Comparison of ENCODE assay signal across 8 cellular contexts in the genomic region with DNA sequence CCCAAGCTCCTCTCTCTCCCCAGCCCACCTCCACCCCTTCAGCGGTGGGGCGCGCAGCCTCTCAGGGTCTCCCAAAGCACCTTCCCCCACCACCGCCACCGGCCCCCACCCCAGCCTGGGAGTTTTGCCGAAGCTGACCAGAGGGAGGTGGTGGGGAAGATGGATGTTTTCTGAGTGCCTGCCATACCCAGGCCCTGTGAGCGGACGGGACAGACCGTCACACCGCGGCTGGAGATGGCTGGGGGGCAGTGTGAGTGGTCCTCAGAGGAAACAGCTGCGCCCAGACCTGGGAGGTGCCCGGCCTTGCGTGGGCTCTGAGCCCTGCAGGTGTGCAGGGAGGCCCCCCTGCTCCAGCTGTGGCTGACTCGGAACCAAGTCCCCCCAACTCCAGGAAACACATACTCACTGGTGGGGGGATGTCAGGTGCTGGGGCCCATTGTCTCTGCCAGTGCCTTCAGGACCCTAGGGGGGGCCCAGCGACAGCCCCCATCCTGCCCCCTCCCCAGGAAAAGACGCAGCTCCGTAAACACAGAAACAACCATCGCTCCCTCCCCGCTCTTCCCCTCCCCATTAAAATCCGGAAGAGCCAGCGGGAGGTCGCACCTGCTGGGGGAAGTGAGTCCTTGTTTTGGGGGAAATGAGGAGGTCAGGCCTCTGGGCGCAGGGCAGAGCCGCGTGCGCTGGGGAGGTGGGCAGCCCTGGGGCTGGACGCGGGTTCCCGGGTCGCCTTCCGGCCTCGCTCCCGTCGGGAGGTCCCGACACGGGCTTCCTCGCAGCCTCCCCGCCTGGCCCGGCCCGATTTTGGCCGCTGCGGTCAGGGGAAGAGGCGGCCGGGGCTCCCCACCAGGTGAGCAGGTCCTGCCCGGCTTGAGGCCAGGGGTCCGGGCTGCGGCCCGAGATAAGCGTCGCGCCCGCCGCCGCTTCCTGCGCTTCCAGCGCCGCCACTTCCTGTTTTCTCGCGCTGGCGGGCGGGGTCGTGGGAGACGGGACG. TPM values are rescaled to one million over a fixed set of nuclear protein-coding genes. Genes with fewer than 3 reads are reported as not detected.
DNase-seq lines count a peak whose midpoint lies in the region; TF ChIP-seq lines count a peak whose summit lies in the region.

No MANE protein-coding gene starts in this region.

- H3K36me3 ChIP-seq in DOHH2 (ENCODE audit: control insufficient read depth, low read length) = no peaks in the 10 kb centered on the region
- no peaks in the 10 kb centered on the region for H3K36me3 ChIP-seq in osteoblast (ENCODE audit: insufficient read depth, low read length)

- H3K4me3 ChIP-seq in DOHH2 (ENCODE audit: low read length) (peak overlapping the region; percentile 74), LNCaP clone FGC (ENCODE audit: low read depth, low read length) (0 out of 2 replicates have a peak overlapping the region, but pooled peaks have one; percentile 2), coronary artery (peak overlapping the region; percentile 68), osteoblast (ENCODE audit: insufficient read depth, low read length) (peak overlapping the region; percentile 53)

- peaks cover 19% of the 10 kb centered on the region for H3F3A ChIP-seq in DOHH2 (ENCODE audit: control insufficient read depth, insufficient read depth)

- H4K20me1 ChIP-seq in DOHH2 (ENCODE audit: control insufficient read depth, insufficient read depth, low read depth, low read length) = no peaks in the 10 kb centered on the region
- no peaks in the 10 kb centered on the region for H4K20me1 ChIP-seq in osteoblast (ENCODE audit: insufficient read depth, low read length)

- H3K4me2 ChIP-seq in DOHH2 (ENCODE audit: low read length) = peak overlapping the region; percentile 85
- peak overlapping the region; percentile 57 for H3K4me2 ChIP-seq in osteoblast (ENCODE audit: insufficient read depth, low read length)

- H3K9me2 ChIP-seq in DOHH2 (replicated peaks; ENCODE audit: control insufficient read depth, low read length) = no peaks in the 10 kb centered on the region

- H3K4me1 ChIP-seq in DOHH2 (ENCODE audit: control insufficient read depth, low read length) (peaks cover 54% of the 10 kb centered on the region), osteoblast (ENCODE audit: insufficient read depth, low read length) (no peaks in the 10 kb centered on the region)

- DNase-seq in LNCaP clone FGC (ENCODE audit: low read depth) = no peak
- DNase-seq in coronary artery (ENCODE audit: low spot score) = no peak
- DNase-seq in osteoblast (ENCODE audit: insufficient read length, low spot score, missing footprints) = peak; percentile 84
- no peak for DNase-seq in NCI-H1930 (lab: John Stamatoyannopoulos, UW)
- no peak for DNase-seq in HPDE6-E6E7 (ENCODE audit: extremely low spot score)
- no peak for DNase-seq in mesenteric fat pad (ENCODE audit: low spot score)
- no peak for DNase-seq in activated CD4-positive, alpha-beta T cell treated with anti-CD3 and anti-CD28 coated beads for 1 hour

- H3K9me3 ChIP-seq in DOHH2 (ENCODE audit: control insufficient read depth, insufficient read depth, low read length) = no peaks in the 10 kb centered on the region
- H3K9me3 ChIP-seq in osteoblast (ENCODE audit: low read depth, low read length) = no peaks in the 10 kb centered on the region

- H2AFZ ChIP-seq in osteoblast (ENCODE audit: low read length) = no peak overlapping the region

- no peaks in the 10 kb centered on the region for H3K79me2 ChIP-seq in DOHH2 (ENCODE audit: control insufficient read depth, low read length)
- H3K79me2 ChIP-seq in osteoblast (ENCODE audit: insufficient read depth, low read length) = no peaks in the 10 kb centered on the region

- TF ChIP-seq CTCF in DOHH2 (IDR thresholded peaks at IDR 0.05; ENCODE audit: low read depth, low read length, poor library complexity, severe bottlenecking) = no peak
- no peak for TF ChIP-seq CTCF in LNCaP clone FGC (IDR thresholded peaks at IDR 0.05; ENCODE audit: control insufficient read depth, extremely low read depth, insufficient read depth)
- no peak for TF ChIP-seq CTCF in coronary artery (IDR thresholded peaks at IDR 0.05)
- no peak for TF ChIP-seq CTCF in osteoblast (IDR thresholded peaks at IDR 0.05; ENCODE audit: extremely low read depth, low read depth, low read length)

- peak overlapping the region; percentile 37 for H3K27ac ChIP-seq in DOHH2 (ENCODE audit: low read depth, low read length)
- H3K27ac ChIP-seq in coronary artery = peak overlapping the region in 1 of 2 donors; percentile 56
- no peak overlapping the region for H3K27ac ChIP-seq in osteoblast (ENCODE audit: low read depth, low read length)

- H3K27me3 ChIP-seq in DOHH2 (ENCODE audit: control insufficient read depth, low read length) (no peaks in the 10 kb centered on the region), osteoblast (ENCODE audit: insufficient read depth, low read length) (peaks cover 53% of the 10 kb centered on the region)

RNA-seq across cellular contexts. Expression of gene C20orf204, which starts 6.1 kb away (rescaled TPM):
- total RNA-seq in osteoblast (0.59 and 1.1 TPM in 2 replicates), mesenteric fat pad (0.74 TPM)

RNA-seq across cellular contexts. Expression of gene SOX18, which starts 7.4 kb away (rescaled TPM):
- total RNA-seq in osteoblast (under 0.01 TPM in 2 replicates), mesenteric fat pad (70.5 TPM)

RNA-seq across cellular contexts. Expression of gene TCEA2, which starts 20.9 kb away (rescaled TPM):
- 28.9 and 31.5 TPM in 2 replicates for total RNA-seq in osteoblast
- total RNA-seq in mesenteric fat pad = 42.5 TPM

RNA-seq across cellular contexts. Expression of gene RGS19, which starts 37.2 kb away (rescaled TPM):
- total RNA-seq in osteoblast (5.3 and 6.9 TPM in 2 replicates), mesenteric fat pad (29.0 TPM)

RNA-seq across cellular contexts. Expression of gene OPRL1, which starts 37.8 kb away (rescaled TPM):
- total RNA-seq in osteoblast (0.59 and 0.72 TPM in 2 replicates), mesenteric fat pad (1.3 TPM)

Comparison
In these comparisons a context has a peak if more than half of its experiments do, and no peak if none do; other contexts are left out.
1. H3K4me3 ChIP-seq: peak in every context shown above with its lines; median percentile 74 in DOHH2; 68 in coronary artery; 53 in osteoblast; 2 in LNCaP clone FGC.
2. RNA of gene SOX18, which starts 7.4 kb away (total RNA-seq): 70.5 TPM in mesenteric fat pad (single experiment); under 0.01 TPM in osteoblast; every median in the first group is over 10 times any median in the second.